In genomic region chr4:139014391-139015268, GRCh38 we compare ENCODE assay signal across 8 cellular contexts. TPM values are rescaled to one million over a fixed set of nuclear protein-coding genes. Genes with fewer than 3 reads are reported as not detected.
DNase-seq lines count a peak whose midpoint lies in the region; ATAC-seq and TF ChIP-seq lines count a peak whose summit lies in the region.

No MANE protein-coding gene starts in this region.

- no peaks in the 10 kb centered on the region for H3K27me3 Mint-ChIP-seq in chondrocyte (ENCODE audit: low read depth)

- peaks cover 8 to 40% (median 33%) of the 10 kb centered on the region in 5 donors for H3K4me1 ChIP-seq in subcutaneous abdominal adipose tissue (ENCODE audit: control insufficient read depth in 5 of 5, insufficient read depth in 5 of 5, low read length in 5 of 5)

- TF ChIP-seq CTCF in GM12864 (IDR thresholded peaks at IDR 0.05; ENCODE audit: low read depth, low read length, missing control alignments) = no peak
- TF ChIP-seq CTCF in chondrocyte (IDR thresholded peaks at IDR 0.05) = no peak

- no peaks in the 10 kb centered on the region for H3K9me3 Mint-ChIP-seq in chondrocyte (ENCODE audit: low read depth)

- H3K36me3 ChIP-seq in subcutaneous abdominal adipose tissue (ENCODE audit: control insufficient read depth in 5 of 5, insufficient read depth in 5 of 5, low read length in 5 of 5) = no peaks in the 10 kb centered on the region

- H3K9me3 ChIP-seq in subcutaneous abdominal adipose tissue (ENCODE audit: control insufficient read depth in 5 of 5, low read length in 5 of 5) = no peaks in the 10 kb centered on the region

- DNase-seq in AG08395 (ENCODE audit: low spot score) = peak; percentile 93
- DNase-seq in GM12864 (ENCODE audit: low read depth) = no peak
- peak; percentile 91 for DNase-seq in RPMI7951 (ENCODE audit: low read depth)
- DNase-seq in chondrocyte (ENCODE audit: low spot score) = no peak
- peak; percentile 39 for DNase-seq in left kidney (ENCODE audit: low read depth, low spot score)
- DNase-seq in NCI-H187 (lab: John Stamatoyannopoulos, UW) = no peak

- peak overlapping the region; percentile 96 for H3K27ac Mint-ChIP-seq in chondrocyte (ENCODE audit: unreplicated experiment)

- H3K36me3 Mint-ChIP-seq in chondrocyte (ENCODE audit: low read depth) = peaks cover 2% of the 10 kb centered on the region

- peak overlapping the region; percentile 73 for H3K4me3 Mint-ChIP-seq in chondrocyte (ENCODE audit: unreplicated experiment)

- peak overlapping the region; percentile 94 for H3K27ac ChIP-seq in subcutaneous abdominal adipose tissue (ENCODE audit: low read depth, low read length)

- no peaks in the 10 kb centered on the region for H3K27me3 ChIP-seq in subcutaneous abdominal adipose tissue (ENCODE audit: control insufficient read depth in 5 of 5, insufficient read depth in 4 of 5, low read length in 5 of 5)

- peak; percentile 7 for ATAC-seq in HG02981 (IDR thresholded peaks at IDR 0.05; ENCODE audit: unreplicated experiment)

- H3K4me1 Mint-ChIP-seq in chondrocyte (ENCODE audit: low read depth) = peaks cover 41% of the 10 kb centered on the region

- H3K4me3 ChIP-seq in GM12864 (ENCODE audit: low read depth, low read length) = peak overlapping the region; percentile 98
- peak overlapping the region; percentile 77 to 97 (median 85) for H3K4me3 ChIP-seq in subcutaneous abdominal adipose tissue (ENCODE audit: low read depth in 1 of 5, low read length in 5 of 5)

- peak overlapping the region; percentile 51 to 98 (median 89) for H3K9ac ChIP-seq in subcutaneous abdominal adipose tissue (ENCODE audit: low read length in 5 of 5)

RNA-seq across cellular contexts. Expression of gene NOCT, which starts 1.0 kb away (rescaled TPM):
- total RNA-seq in RPMI7951 (2014; rRNA removed; shearing (Covaris generic)) = 13.5 and 16.1 TPM in 2 replicates
- 23.8 to 31.6 TPM (median 31.5 TPM) in 3 replicates for total RNA-seq in chondrocyte

Comparison
In these comparisons a context has a peak if more than half of its experiments do, and no peak if none do; other contexts are left out.
1. DNase-seq: peak in AG08395 (single experiment), RPMI7951 (single experiment) and left kidney (single experiment); none in GM12864 (single experiment), chondrocyte (single experiment) and NCI-H187 (0 of 2).